Comparison of ENCODE assay signal across 8 cellular contexts in the genomic region with DNA sequence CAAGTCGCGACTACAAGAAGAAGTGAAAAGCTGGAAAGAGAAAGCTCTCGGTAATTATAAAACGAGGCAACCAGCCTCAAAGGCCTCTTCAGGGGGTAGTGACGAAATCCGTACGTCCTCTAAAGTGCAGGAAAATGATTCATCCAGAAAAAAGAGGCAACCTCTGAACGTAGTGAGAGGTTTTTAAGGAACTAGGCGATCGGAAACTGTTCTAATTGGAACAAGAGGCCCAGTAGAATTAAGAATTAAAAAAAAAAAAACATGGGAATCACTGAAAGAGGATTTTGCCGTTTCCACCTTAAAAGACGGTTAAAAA. TPM values are rescaled to one million over a fixed set of nuclear protein-coding genes. Genes with fewer than 3 reads are reported as not detected.
DNase-seq lines count a peak whose midpoint lies in the region; ATAC-seq and TF ChIP-seq lines count a peak whose summit lies in the region.

No MANE protein-coding gene starts in this region.

- peaks cover 44% of the 10 kb centered on the region for H3K4me1 Mint-ChIP-seq in activated naive CD4-positive, alpha-beta T cell treated with anti-CD3 and anti-CD28 coated beads, Interleukin-2, amount 50 U/mL, for 24 hours

- 0% methylated on average over 12 of the region's 12 CpGs for WGBS in prostate gland

- H3K27me3 Mint-ChIP-seq in activated naive CD4-positive, alpha-beta T cell treated with anti-CD3 and anti-CD28 coated beads, Interleukin-2, amount 50 U/mL, for 24 hours = no peaks in the 10 kb centered on the region

- no peaks in the 10 kb centered on the region for H3K9me3 Mint-ChIP-seq in activated naive CD4-positive, alpha-beta T cell treated with anti-CD3 and anti-CD28 coated beads, Interleukin-2, amount 50 U/mL, for 24 hours

- ATAC-seq in HG03432 (IDR thresholded peaks at IDR 0.05; ENCODE audit: unreplicated experiment) (no peak), GM19397 (IDR thresholded peaks at IDR 0.05; ENCODE audit: unreplicated experiment) (no peak)

- no peaks in the 10 kb centered on the region for H3K36me3 ChIP-seq in prostate gland

- intact Hi-C loops in prostate gland (cut with DNase I) = loop anchor here (2.0 to 5.0 kb wide), 4 partner anchors 63 to 183 kb away; no protein-coding TSS in a partner anchor

- H3K27ac Mint-ChIP-seq in activated naive CD4-positive, alpha-beta T cell treated with anti-CD3 and anti-CD28 coated beads, Interleukin-2, amount 50 U/mL, for 24 hours = peak overlapping the region; percentile 99

- H3K36me3 Mint-ChIP-seq in activated naive CD4-positive, alpha-beta T cell treated with anti-CD3 and anti-CD28 coated beads, Interleukin-2, amount 50 U/mL, for 24 hours = peaks cover 25% of the 10 kb centered on the region

- no peak for DNase-seq in activated naive CD4-positive, alpha-beta T cell treated with Interleukin-2 at 50 U/mL for 16 hours
- DNase-seq in fibroblast of pulmonary artery (ENCODE audit: low read depth) (peak; percentile 73), prostate gland (ENCODE audit: low spot score) (no peak), DMS114 treated with DMSO at 0.1 percent for 48 hours (lab: John Stamatoyannopoulos, UW; ENCODE audit: unreplicated experiment) (no peak)

- H3K4me3 ChIP-seq in fibroblast of pulmonary artery (replicated peaks; ENCODE audit: low read depth, low read length) (peak overlapping the region; percentile 100), prostate gland (peak overlapping the region; percentile 87 to 94)

- peak overlapping the region; percentile 97 for H3K4me3 Mint-ChIP-seq in activated naive CD4-positive, alpha-beta T cell treated with anti-CD3 and anti-CD28 coated beads, Interleukin-2, amount 50 U/mL, for 24 hours

- no peaks in the 10 kb centered on the region for H3K27me3 ChIP-seq in prostate gland (replicated peaks; ENCODE audit: insufficient read depth)

- no peak for TF ChIP-seq POLR2A in prostate gland (IDR thresholded peaks at IDR 0.05)

- peaks cover 5% of the 10 kb centered on the region for H3K4me1 ChIP-seq in prostate gland (replicated peaks)

- no peaks in the 10 kb centered on the region for H3K9me3 ChIP-seq in prostate gland

- H3K27ac ChIP-seq in VCaP (peak overlapping the region; percentile 98), prostate gland (peak overlapping the region; percentile 99)

- TF ChIP-seq CTCF in VCaP (conservative IDR thresholded peaks at IDR 0.05) (no peak), fibroblast of pulmonary artery (IDR thresholded peaks at IDR 0.05; ENCODE audit: low read length, missing control alignments) (no peak), prostate gland (IDR thresholded peaks at IDR 0.05) (no peak)

RNA-seq across cellular contexts. Expression of gene CSNK1A1, which starts 1.0 kb away (rescaled TPM):
- 100 to 1,000 TPM; 219 to 269 TPM for total RNA-seq in prostate gland

RNA-seq across cellular contexts. Expression of gene ARHGEF37, which starts 31.1 kb away (rescaled TPM):
- 10 to 100 TPM; 50.4 to 61.1 TPM for total RNA-seq in prostate gland
